Comparison of ENCODE assay signal across 18 cellular contexts in genomic region chr4:93029774-93030173, GRCh38.
DNase-seq lines count a peak whose midpoint lies in the region; TF ChIP-seq lines count a peak whose summit lies in the region.
"Had no signal": no experiment of that assay in that cellular context is flagged by ENCODE, and none has a peak within 500 bp of the region (broad histone marks: within the 10 kb centered on the region; RNA-seq: fewer than 3 reads in every experiment).

No MANE protein-coding gene starts in this region.

- H3K27me3 ChIP-seq in OCI-LY3 (ENCODE audit: low read depth, low read length) (no peaks in the 10 kb centered on the region), mesendoderm (ENCODE audit: insufficient read depth, low read length, poor library complexity) (no peaks in the 10 kb centered on the region)
- H3K27me3 ChIP-seq: MG63 had no signal

- no peak overlapping the region for H3K4ac ChIP-seq in mesendoderm (ENCODE audit: low read depth, low read length)

- no peak overlapping the region for H2BK15ac ChIP-seq in mesendoderm (replicated peaks; ENCODE audit: low read depth)

- H3K79me2 ChIP-seq in OCI-LY3 (ENCODE audit: low read length), result no peaks in the 10 kb centered on the region
- H3K79me2 ChIP-seq in mesendoderm (ENCODE audit: control insufficient read depth, insufficient read depth, low read length), result no peaks in the 10 kb centered on the region

- peak; percentile 15 for DNase-seq in NCI-H345 (lab: John Stamatoyannopoulos, UW)
- no peak for DNase-seq in NCI-H345 treated with DMSO at 0.1 percent for 48 hours (lab: John Stamatoyannopoulos, UW; ENCODE audit: unreplicated experiment)
- DNase-seq in LHCN-M2 (ENCODE audit: low read depth), result peak; percentile 67
- no peak for DNase-seq in DMS114 treated with DMSO at 0.1 percent for 48 hours (lab: John Stamatoyannopoulos, UW; ENCODE audit: unreplicated experiment)
- no peak for DNase-seq in putamen (ENCODE audit: low spot score)
- DNase-seq in mesendoderm, result no peak
- DNase-seq: GDM1, H7, Kasumi-1, MG63, NCI-H1092 treated with DMSO at 0.1 percent for 48 hours, NCI-H1436 treated with DMSO at 0.1 percent for 48 hours, NCI-H1930, PC-9, RPMI8226, SHP77 had no signal

- H4K5ac ChIP-seq in mesendoderm (ENCODE audit: low read length), result no peak overlapping the region

- no peak overlapping the region for H2BK5ac ChIP-seq in mesendoderm (ENCODE audit: low read length)

- no peak overlapping the region for H3K18ac ChIP-seq in mesendoderm (ENCODE audit: low read length)

- no peak overlapping the region for H2AK5ac ChIP-seq in mesendoderm (ENCODE audit: low read length)

- no peaks in the 10 kb centered on the region for H3K9me3 ChIP-seq in OCI-LY3 (ENCODE audit: insufficient read depth, low read length)
- H3K9me3 ChIP-seq: A549, MG63 had no signal

- no peak overlapping the region for H2BK120ac ChIP-seq in mesendoderm (ENCODE audit: low read depth, low read length)

- no peak for TF ChIP-seq CTCF in OCI-LY3 (IDR thresholded peaks at IDR 0.05; ENCODE audit: low read depth, low read length)

- H3K4me1 ChIP-seq in OCI-LY3 (ENCODE audit: low read length), result peaks cover 25% of the 10 kb centered on the region
- no peaks in the 10 kb centered on the region for H3K4me1 ChIP-seq in mesendoderm (ENCODE audit: control insufficient read depth, low read depth, low read length)
- H3K4me1 ChIP-seq: A549 had no signal

- no peak overlapping the region for H3K56ac ChIP-seq in mesendoderm (ENCODE audit: low read length)

- no peaks in the 10 kb centered on the region for H4K20me1 ChIP-seq in OCI-LY3 (ENCODE audit: insufficient read depth, low read length)

- no peak overlapping the region for H3K23ac ChIP-seq in mesendoderm (ENCODE audit: low read length)

- no peak overlapping the region for H2AFZ ChIP-seq in OCI-LY3 (ENCODE audit: low read depth, low read length)
- H2AFZ ChIP-seq: PC-9 had no signal

- no peak overlapping the region for H3K9ac ChIP-seq in OCI-LY3 (ENCODE audit: low read length)
- H3K9ac ChIP-seq in mesendoderm (ENCODE audit: low read length), result no peak overlapping the region

- H3K27ac ChIP-seq in OCI-LY3 (ENCODE audit: low read length) (peak overlapping the region; percentile 49; the same call in 1 of the 2 replicates), mesendoderm (ENCODE audit: low read depth, low read length) (no peak overlapping the region)
- H3K27ac ChIP-seq: A549, PC-9 had no signal

- H3K4me2 ChIP-seq in OCI-LY3 (ENCODE audit: low read length) (no peak overlapping the region), mesendoderm (ENCODE audit: low read length) (no peak overlapping the region)
- H3K4me2 ChIP-seq: A549, PC-9 had no signal

- H3K36me3 ChIP-seq in OCI-LY3 (replicated peaks; ENCODE audit: low read depth, low read length) (no peaks in the 10 kb centered on the region), mesendoderm (ENCODE audit: control insufficient read depth, insufficient read depth, low read length) (no peaks in the 10 kb centered on the region)
- H3K36me3 ChIP-seq: MG63 had no signal

- H4K8ac ChIP-seq in mesendoderm (ENCODE audit: low read depth, low read length), result no peak overlapping the region

- H3K4me3 ChIP-seq in OCI-LY3 (ENCODE audit: low read length), result no peak overlapping the region
- no peak overlapping the region for H3K4me3 ChIP-seq in mesendoderm (ENCODE audit: low read length)
- H3K4me3 ChIP-seq: A549, MG63, PC-9 had no signal

- no peaks in the 10 kb centered on the region for H3K79me1 ChIP-seq in mesendoderm (ENCODE audit: low read length)

Comparison
In these comparisons a context has a peak if more than half of its experiments do, and no peak if none do; other contexts are left out.
1. DNase-seq: peak in NCI-H345 (single experiment) and LHCN-M2 (single experiment); none in NCI-H345 treated with DMSO at 0.1 percent for 48 hours (single experiment), DMS114 treated with DMSO at 0.1 percent for 48 hours (single experiment), putamen (single experiment) and mesendoderm (single experiment).